Comparison of ENCODE assay signal across 8 cellular contexts in genomic region chr3:65672876-65673815, GRCh38.
A peak's percentile ranks its signal among the peaks of the same experiment; 100 is the strongest.
DNase-seq lines count a peak whose midpoint lies in the region; ATAC-seq and TF ChIP-seq lines count a peak whose summit lies in the region.

No MANE protein-coding gene starts in this region.

- peaks cover 23% of the 10 kb centered on the region for H3K4me1 Mint-ChIP-seq in nephron progenitor cell

- DNase-seq in NCI-H2196 (lab: John Stamatoyannopoulos, UW; ENCODE audit: unreplicated experiment) (peak; percentile 54), NCI-H2196 treated with DMSO at 0.1 percent for 48 hours (lab: John Stamatoyannopoulos, UW; ENCODE audit: unreplicated experiment) (no peak), RPMI7951 (ENCODE audit: low read depth) (peak; percentile 37), erythroblast (lab: John Stamatoyannopoulos, UW) (peak; percentile 67 to 83), nephron progenitor cell (peak; percentile 69)

- H3K27me3 Mint-ChIP-seq in nephron progenitor cell (ENCODE audit: low read depth, poor library complexity), result no peaks in the 10 kb centered on the region

- peak; percentile 42 for ATAC-seq in HG02678 (IDR thresholded peaks at IDR 0.05; ENCODE audit: unreplicated experiment)
- ATAC-seq in GM19455 (IDR thresholded peaks at IDR 0.05; ENCODE audit: unreplicated experiment), result no peak
- no peak for ATAC-seq in GM21381 (IDR thresholded peaks at IDR 0.05; ENCODE audit: unreplicated experiment)

- peak; percentile 83 for TF ChIP-seq CTCF in nephron progenitor cell (IDR thresholded peaks at IDR 0.05)

- no peaks in the 10 kb centered on the region for H3K9me3 Mint-ChIP-seq in nephron progenitor cell

- no peak overlapping the region for H3K4me3 Mint-ChIP-seq in nephron progenitor cell

- no peaks in the 10 kb centered on the region for H3K36me3 Mint-ChIP-seq in nephron progenitor cell (ENCODE audit: low read depth)

- TF ChIP-seq POLR2A in erythroblast (IDR thresholded peaks at IDR 0.05; ENCODE audit: low read length), result no peak

- no peak overlapping the region for H3K27ac Mint-ChIP-seq in nephron progenitor cell
